In the genomic region with DNA sequence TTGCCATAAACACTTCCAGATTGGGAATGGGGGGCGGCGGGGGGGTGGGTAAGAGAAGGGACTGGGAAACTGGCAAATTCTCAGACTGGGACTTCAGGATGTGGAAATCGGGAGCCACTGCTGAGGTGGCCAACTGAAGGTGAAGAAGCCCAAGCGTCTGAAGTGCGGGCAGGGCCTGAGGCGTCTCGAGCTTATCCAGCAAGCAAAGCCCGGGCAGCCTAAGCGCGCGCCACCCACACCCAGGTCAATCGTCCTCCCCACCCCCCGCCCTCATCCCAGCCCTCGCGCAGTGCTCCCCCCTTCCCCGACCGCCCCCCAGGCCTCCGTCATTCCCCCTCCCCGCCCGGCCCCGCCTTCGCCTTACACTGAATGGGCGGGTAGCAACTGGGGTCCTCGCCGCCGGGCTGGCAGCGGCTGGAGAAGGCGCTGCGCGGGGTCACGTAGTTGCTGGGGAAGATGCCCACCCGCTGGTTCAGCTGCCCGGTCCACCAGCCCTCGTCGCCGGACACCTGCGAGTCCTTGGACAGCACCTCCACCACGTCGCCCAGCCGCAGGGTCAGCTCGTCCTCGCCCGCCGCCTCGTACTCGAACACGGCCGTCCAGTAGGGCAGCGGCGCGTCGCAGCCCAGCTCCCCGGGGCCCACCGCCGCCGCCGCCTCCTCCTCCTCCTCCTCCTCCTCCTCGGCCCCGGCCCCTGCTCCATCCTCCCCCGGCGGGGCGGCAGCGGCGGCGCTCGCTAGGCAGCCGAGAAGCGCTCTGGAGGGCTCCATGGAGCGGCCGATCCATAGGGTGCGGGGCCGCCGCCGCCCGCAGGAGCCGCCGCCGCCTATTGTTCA, we compare ENCODE assay signal across 8 cellular contexts. TPM values are rescaled to one million over a fixed set of nuclear protein-coding genes. Genes with fewer than 3 reads are reported as not detected.
A peak's percentile ranks its signal among the peaks of the same experiment; 100 is the strongest.
DNase-seq lines count a peak whose midpoint lies in the region; FAIRE-seq and TF ChIP-seq lines count a peak whose summit lies in the region.

No MANE protein-coding gene starts in this region.

- no peak overlapping the region for H3K27ac ChIP-seq in endothelial cell of umbilical vein (ENCODE audit: insufficient read depth, low read depth, low read length)
- peak overlapping the region; percentile 75 for H3K27ac ChIP-seq in neural cell (ENCODE audit: low read length)
- peak overlapping the region; percentile 63 for H3K27ac ChIP-seq in urinary bladder (ENCODE audit: low read depth)

- no peak for TF ChIP-seq RAD21 in neural cell (conservative IDR thresholded peaks at IDR 0.05)

- intact Hi-C loops in endothelial cell of umbilical vein (cut with micrococcal nuclease), result no loop called here

- no TSS peak for BruUV-seq in endothelial cell of umbilical vein (replicated peaks; lab: Mats Ljungman, UMichigan)

- H3K9me3 ChIP-seq in ES-I3 (ENCODE audit: control insufficient read depth, insufficient read depth, low read length), result no peaks in the 10 kb centered on the region
- H3K9me3 ChIP-seq in endothelial cell of umbilical vein (replicated peaks; ENCODE audit: control insufficient read depth, insufficient read depth, low read length), result no peaks in the 10 kb centered on the region
- no peaks in the 10 kb centered on the region for H3K9me3 ChIP-seq in neural cell (ENCODE audit: low read length)

- no peaks in the 10 kb centered on the region for H3K36me3 ChIP-seq in ES-I3 (ENCODE audit: insufficient read depth, low read length)
- H3K36me3 ChIP-seq in endothelial cell of umbilical vein (ENCODE audit: control insufficient read depth in 2 of 2, extremely low read depth in 1 of 2, insufficient read depth in 2 of 2, low read length in 2 of 2), result no peaks in the 10 kb centered on the region
- no peaks in the 10 kb centered on the region for H3K36me3 ChIP-seq in neural cell (ENCODE audit: insufficient read depth, low read length)
- H3K36me3 ChIP-seq in urinary bladder (ENCODE audit: insufficient read depth), result no peaks in the 10 kb centered on the region

- no peak for TF ChIP-seq POLR2A in H54 (IDR thresholded peaks at IDR 0.05; ENCODE audit: low read depth, low read length)
- TF ChIP-seq POLR2A in endothelial cell of umbilical vein (IDR thresholded peaks at IDR 0.05; ENCODE audit: low read depth, low read length), result no peak

- POLR2A ChIA-PET in endothelial cell of umbilical vein (lab: Charles Lee), result no interaction called here

- no peaks in the 10 kb centered on the region for H3K79me2 ChIP-seq in endothelial cell of umbilical vein (ENCODE audit: control insufficient read depth, insufficient read depth, low read length)
- peaks cover 75% of the 10 kb centered on the region for H3K79me2 ChIP-seq in neural cell (replicated peaks; ENCODE audit: insufficient read depth, low read length)

- H4K20me1 ChIP-seq in endothelial cell of umbilical vein (replicated peaks; ENCODE audit: control insufficient read depth, extremely low read depth, insufficient read depth, low read length), result no peaks in the 10 kb centered on the region
- H4K20me1 ChIP-seq in neural cell (ENCODE audit: insufficient read depth), result no peaks in the 10 kb centered on the region

- dilution Hi-C loops in endothelial cell of umbilical vein (cut with MboI; ENCODE audit: extremely low pct_ligation_motif_present, low sequenced_read_pairs), result no loop called here

- peak overlapping the region in 2 of 3 experiments; percentile 8 to 47 for H3K4me3 ChIP-seq in endothelial cell of umbilical vein (replicated peaks in 1 of 3; ENCODE audit: insufficient read depth in 1 of 3, low read depth in 1 of 3, low read length in 3 of 3)
- H3K4me3 ChIP-seq in neural cell (ENCODE audit: low read length), result peak overlapping the region; percentile 90
- H3K4me3 ChIP-seq in urinary bladder (ENCODE audit: low read depth, low read length), result peak overlapping the region; percentile 83

- H3K9me1 ChIP-seq in endothelial cell of umbilical vein (replicated peaks; ENCODE audit: control insufficient read depth, extremely low read depth, insufficient read depth, low read length), result no peaks in the 10 kb centered on the region

- H3K9ac ChIP-seq in ES-I3 (ENCODE audit: low read depth, low read length) (peak overlapping the region; percentile 74), endothelial cell of umbilical vein (replicated peaks; ENCODE audit: extremely low read depth, insufficient read depth, low read length) (no peak overlapping the region), neural cell (ENCODE audit: low read length) (peak overlapping the region; percentile 91)

- TF ChIP-seq CTCF in endothelial cell of umbilical vein (IDR thresholded peaks at IDR 0.05; ENCODE audit: extremely low read depth in 1 of 2, insufficient read depth in 1 of 2, low read depth in 1 of 2, low read length in 2 of 2) (no peak), neural cell (IDR thresholded peaks at IDR 0.05; ENCODE audit: poor library complexity, severe bottlenecking) (no peak)

- peak overlapping the region; percentile 21 for H3K4me2 ChIP-seq in endothelial cell of umbilical vein (ENCODE audit: insufficient read depth, low read length)
- peak overlapping the region; percentile 81 for H3K4me2 ChIP-seq in neural cell (ENCODE audit: low read length)

- FAIRE-seq in H54 (lab: Jason Lieb, UNC) (no peak), endothelial cell of umbilical vein (lab: Jason Lieb, UNC) (no peak)

- peak overlapping the region; percentile 63 for H2AFZ ChIP-seq in endothelial cell of umbilical vein (ENCODE audit: low read depth, low read length)
- H2AFZ ChIP-seq in neural cell (ENCODE audit: low read depth, low read length), result no peak overlapping the region

- under 1% methylated on average over 78 of the region's 78 CpGs for WGBS in urinary bladder

- peaks cover 40 to 51% of the 10 kb centered on the region in 2 experiments for H3K27me3 ChIP-seq in endothelial cell of umbilical vein (ENCODE audit: control insufficient read depth in 2 of 2, insufficient read depth in 2 of 2, low read length in 2 of 2)
- no peaks in the 10 kb centered on the region for H3K27me3 ChIP-seq in neural cell (ENCODE audit: insufficient read depth, low read depth, low read length)

- TF ChIP-seq EP300 in neural cell (conservative IDR thresholded peaks at IDR 0.05; ENCODE audit: poor library complexity, severe bottlenecking), result no peak

- H3K4me1 ChIP-seq in ES-I3 (ENCODE audit: insufficient read depth, low read length) (peaks cover 10% of the 10 kb centered on the region), endothelial cell of umbilical vein (ENCODE audit: control insufficient read depth, extremely low read depth, insufficient read depth, low read length) (peaks cover 3% of the 10 kb centered on the region), urinary bladder (ENCODE audit: insufficient read depth) (no peaks in the 10 kb centered on the region)

- no peaks in the 10 kb centered on the region for H3F3A ChIP-seq in neural cell (ENCODE audit: insufficient read depth, low read length, poor library complexity, severe bottlenecking)

- CTCF ChIA-PET in endothelial cell of umbilical vein (lab: Charles Lee), result interaction anchor here (2.5 kb wide), 1 partner anchor 9 kb away, joined by 15 read pairs; no protein-coding TSS in a partner anchor

- no peaks in the 10 kb centered on the region for H3K9me2 ChIP-seq in neural cell (ENCODE audit: insufficient read depth, low read length)

- peak; percentile 25 for DNase-seq in H54 (ENCODE audit: insufficient read length, low spot score)
- peak; percentile 50 for DNase-seq in M059J (ENCODE audit: low read depth)
- peak; percentile 76 for DNase-seq in activated CD8-positive, alpha-beta memory T cell treated with anti-CD3 and anti-CD28 coated beads for 24 hours
- no peak for DNase-seq in endothelial cell of umbilical vein (ENCODE audit: low read depth, low spot score)
- no peak for DNase-seq in cerebellum (ENCODE audit: low spot score)

TF ChIP-seq in endothelial cell of umbilical vein, 7 proteins besides CTCF, POLR2A, EP300 and RAD21:
- TF ChIP-seq EZH2 (IDR thresholded peaks at IDR 0.05; ENCODE audit: borderline replicate concordance, low read depth, low read length, severe bottlenecking) (peak; percentile 88), GATA2 (IDR thresholded peaks at IDR 0.05; ENCODE audit: insufficient read depth, insufficient read length, low read depth, low read length) (no peak)

TF ChIP-seq in neural cell, 6 proteins besides CTCF, POLR2A, EP300 and RAD21 (continues in another document):
- TF ChIP-seq EZH2 (IDR thresholded peaks at IDR 0.05; ENCODE audit: borderline replicate concordance, insufficient read depth, low read length, poor library complexity, severe bottlenecking) (no peak), SMC3 (conservative IDR thresholded peaks at IDR 0.05; ENCODE audit: poor library complexity) (peak; percentile 37)

RNA-seq across cellular contexts. Expression of gene MAP3K9, which starts 0.7 kb away (rescaled TPM):
- total RNA-seq in M059J (2014; rRNA removed; shearing (Covaris generic)), result 3.1 and 5.8 TPM in 2 replicates
- total RNA-seq in endothelial cell of umbilical vein (0.05 and 0.11 TPM in 2 replicates), urinary bladder (2.7 TPM), cerebellum (27.7 TPM)
- polyA plus RNA-seq in endothelial cell of umbilical vein (0.06 and 0.08 TPM in 2 replicates), neural cell (10.4 and 13.4 TPM in 2 replicates), urinary bladder (0.25 TPM)
- polyA plus RNA-seq in endothelial cell of umbilical vein (2011; cell fraction: cytosol; rRNA removed), result 0.03 and 0.06 TPM in 2 replicates
- polyA plus RNA-seq in endothelial cell of umbilical vein (2011; cell fraction: nucleus; rRNA removed), result 0.11 and 0.28 TPM in 2 replicates
- polyA plus RNA-seq in endothelial cell of umbilical vein (2012), result not detected in 2 replicates
- polyA minus RNA-seq in endothelial cell of umbilical vein (0.06 and 0.15 TPM in 2 replicates), neural cell (61.0 and 61.1 TPM in 2 replicates)
- 2.9 TPM for polyA minus RNA-seq in endothelial cell of umbilical vein (2011; cell fraction: cytosol; rRNA and poly(A)+ RNA removed)
- polyA minus RNA-seq in endothelial cell of umbilical vein (2011; cell fraction: nucleus; rRNA and poly(A)+ RNA removed), result 0.05 TPM in 1 of 2 replicates, not detected in the other

Comparison
In these comparisons a context has a peak if more than half of its experiments do, and no peak if none do; other contexts are left out.
1. DNase-seq: peak in H54 (single experiment), M059J (single experiment) and activated CD8-positive, alpha-beta memory T cell treated with anti-CD3 and anti-CD28 coated beads for 24 hours (single experiment); none in endothelial cell of umbilical vein (single experiment) and cerebellum (single experiment).
2. H3K4me3 ChIP-seq: peak in every context shown above with its lines; median percentile 90 in neural cell; 83 in urinary bladder; 28 in endothelial cell of umbilical vein.